19 cellular contexts compared by ENCODE assay signal in genomic region chr3:193962986-193963683, GRCh38.
DNase-seq lines count a peak whose midpoint lies in the region; ATAC-seq and TF ChIP-seq lines count a peak whose summit lies in the region.
"Had no signal": no experiment of that assay in that cellular context is flagged by ENCODE, and none has a peak within 500 bp of the region (broad histone marks: within the 10 kb centered on the region; RNA-seq: fewer than 3 reads in every experiment).

No MANE protein-coding gene starts in this region.

- H3K36me3 Mint-ChIP-seq in activated CD4-positive, alpha-beta T cell treated with anti-CD3 and anti-CD28 coated beads for 36 hours (ENCODE audit: low read depth) = no peaks in the 10 kb centered on the region
- no peaks in the 10 kb centered on the region for H3K36me3 Mint-ChIP-seq in activated CD4-positive, alpha-beta T cell treated with anti-CD3 and anti-CD28 coated beads, Interleukin-2, amount 10 ng/mL, durations not matched to agents 7 days and 5 days (ENCODE audit: low read depth)
- no peaks in the 10 kb centered on the region for H3K36me3 Mint-ChIP-seq in GM23338 (ENCODE audit: low read depth)
- H3K36me3 Mint-ChIP-seq in activated CD4-positive, alpha-beta memory T cell treated with anti-CD3 and anti-CD28 coated beads for 36 hours = no peaks in the 10 kb centered on the region
- H3K36me3 Mint-ChIP-seq: activated naive CD8-positive, alpha-beta T cell had no signal

- H3K27me3 ChIP-seq in GM23338 (ENCODE audit: insufficient read depth) (peaks cover 73% of the 10 kb centered on the region), PC-9 (ENCODE audit: insufficient read depth, low read depth) (no peaks in the 10 kb centered on the region)
- H3K27me3 ChIP-seq: upper lobe of left lung had no signal

- H3K4me3 ChIP-seq in GM23338 (no peak overlapping the region), PC-9 (no peak overlapping the region)
- H3K4me3 ChIP-seq: upper lobe of left lung had no signal

- 0 out of 2 replicates have a peak overlapping the region, but pooled peaks have one; percentile 38 for H3K4me2 ChIP-seq in GM23338
- no peak overlapping the region for H3K4me2 ChIP-seq in PC-9

- no peaks in the 10 kb centered on the region for H3F3A ChIP-seq in GM23338 (replicated peaks; ENCODE audit: low read depth)
- no peaks in the 10 kb centered on the region for H3F3A ChIP-seq in PC-9 (ENCODE audit: insufficient read depth, low read depth)

- no peaks in the 10 kb centered on the region for H3K9me3 ChIP-seq in PC-9 (ENCODE audit: insufficient read depth, low read depth)
- H3K9me3 ChIP-seq: upper lobe of left lung had no signal

- no peak overlapping the region for H3K27ac ChIP-seq in GM23338 (ENCODE audit: low read depth)
- H3K27ac ChIP-seq in PC-9 = no peak overlapping the region
- H3K27ac ChIP-seq: C4-2B, upper lobe of left lung had no signal

- no peaks in the 10 kb centered on the region for H3K79me2 ChIP-seq in GM23338 (replicated peaks; ENCODE audit: insufficient read depth)
- no peaks in the 10 kb centered on the region for H3K79me2 ChIP-seq in PC-9 (ENCODE audit: low read depth)

- 0 out of 2 replicates have a peak, but pooled peaks cover under 1% of the 10 kb centered on the region for H3K4me1 ChIP-seq in GM23338 (ENCODE audit: insufficient read depth)
- no peaks in the 10 kb centered on the region for H3K4me1 ChIP-seq in PC-9 (replicated peaks; ENCODE audit: insufficient read depth)
- H3K4me1 ChIP-seq: upper lobe of left lung had no signal

- H2AFZ ChIP-seq in GM23338 (no peak overlapping the region), PC-9 (no peak overlapping the region)

- peak; percentile 23 for DNase-seq in activated CD4-positive, alpha-beta T cell treated with anti-CD3 and anti-CD28 coated beads for 36 hours
- no peak for DNase-seq in activated CD4-positive, alpha-beta T cell treated with anti-CD3 and anti-CD28 coated beads, Interleukin-2, amount 10 ng/mL, durations not matched to agents 7 days and 5 days
- DNase-seq in GM23338 (ENCODE audit: low spot score) (no peak), iris pigment epithelial cell (ENCODE audit: low read depth) (peak; percentile 37), nucleus accumbens (lab: John Stamatoyannopoulos, UW) (no peak), PC-9 (no peak), NCI-H2107 (lab: John Stamatoyannopoulos, UW) (no peak)
- peak; percentile 54 for DNase-seq in activated CD4-positive, alpha-beta memory T cell treated with anti-CD3 and anti-CD28 coated beads for 36 hours
- DNase-seq: 8988T; activated CD4-positive, alpha-beta T cell treated with anti-CD3 and anti-CD28 coated beads, Interleukin-2, amount 50 U/mL, for 1 hour; caudate nucleus; DND-41; hypothalamus; left cardiac atrium; NK-92 treated with Interleukin-12 subunit alpha and Interleukin-12 subunit beta, amount 100 ng/mL, for 24 hours; SHP77; upper lobe of left lung had no signal

- H4K20me1 ChIP-seq in GM23338 (replicated peaks; ENCODE audit: insufficient read depth) (no peaks in the 10 kb centered on the region), PC-9 (ENCODE audit: insufficient read depth) (no peaks in the 10 kb centered on the region)

- POLR2A ChIA-PET in activated CD4-positive, alpha-beta T cell treated with anti-CD3 and anti-CD28 coated beads for 36 hours (lab: Charles Lee) = interaction anchor here (0.7 kb wide), 1 partner anchor 292 kb away, joined by 3 read pairs; no protein-coding TSS in a partner anchor
- POLR2A ChIA-PET in activated CD4-positive, alpha-beta T cell treated with anti-CD3 and anti-CD28 coated beads, Interleukin-2, amount 10 ng/mL, durations not matched to agents 7 days and 5 days (lab: Charles Lee) = no interaction called here
- POLR2A ChIA-PET in activated CD4-positive, alpha-beta memory T cell treated with anti-CD3 and anti-CD28 coated beads for 36 hours (lab: Charles Lee) = no interaction called here
- POLR2A ChIA-PET in PC-9 (lab: Charles Lee; ENCODE audit: unreplicated experiment) = no interaction called here

- H3K27me3 Mint-ChIP-seq in activated CD4-positive, alpha-beta T cell treated with anti-CD3 and anti-CD28 coated beads for 36 hours = peaks cover 38% of the 10 kb centered on the region
- H3K27me3 Mint-ChIP-seq in activated CD4-positive, alpha-beta T cell treated with anti-CD3 and anti-CD28 coated beads, Interleukin-2, amount 10 ng/mL, durations not matched to agents 7 days and 5 days = peaks cover 43% of the 10 kb centered on the region
- H3K27me3 Mint-ChIP-seq in GM23338 (ENCODE audit: insufficient read depth, low read depth, poor library complexity) = peaks cover 24% of the 10 kb centered on the region
- peaks cover 49% of the 10 kb centered on the region for H3K27me3 Mint-ChIP-seq in activated CD4-positive, alpha-beta memory T cell treated with anti-CD3 and anti-CD28 coated beads for 36 hours

- no peak overlapping the region for H3K4me3 Mint-ChIP-seq in activated CD4-positive, alpha-beta T cell treated with anti-CD3 and anti-CD28 coated beads for 36 hours
- no peak overlapping the region for H3K4me3 Mint-ChIP-seq in activated CD4-positive, alpha-beta T cell treated with anti-CD3 and anti-CD28 coated beads, Interleukin-2, amount 10 ng/mL, durations not matched to agents 7 days and 5 days
- no peak overlapping the region for H3K4me3 Mint-ChIP-seq in GM23338
- no peak overlapping the region for H3K4me3 Mint-ChIP-seq in activated CD4-positive, alpha-beta memory T cell treated with anti-CD3 and anti-CD28 coated beads for 36 hours
- H3K4me3 Mint-ChIP-seq: activated naive CD8-positive, alpha-beta T cell had no signal

- CTCF ChIA-PET in activated CD4-positive, alpha-beta T cell treated with anti-CD3 and anti-CD28 coated beads for 36 hours (lab: Charles Lee) = no interaction called here
- CTCF ChIA-PET in activated CD4-positive, alpha-beta T cell treated with anti-CD3 and anti-CD28 coated beads, Interleukin-2, amount 10 ng/mL, durations not matched to agents 7 days and 5 days (lab: Charles Lee) = interaction anchor here (0.7 to 0.9 kb wide), 2 partner anchors 320 to 353 kb away, joined by 3 to 4 read pairs; no protein-coding TSS in a partner anchor
- CTCF ChIA-PET in activated CD4-positive, alpha-beta memory T cell treated with anti-CD3 and anti-CD28 coated beads for 36 hours (lab: Charles Lee) = no interaction called here
- CTCF ChIA-PET in PC-9 (lab: Charles Lee) = no interaction called here

- TF ChIP-seq CTCF in GM23338 (conservative IDR thresholded peaks at IDR 0.05; ENCODE audit: low read depth in 2 of 2) (no peak), PC-9 (conservative IDR thresholded peaks at IDR 0.05) (no peak)

- no peaks in the 10 kb centered on the region for H3K9me3 Mint-ChIP-seq in activated CD4-positive, alpha-beta T cell treated with anti-CD3 and anti-CD28 coated beads for 36 hours (ENCODE audit: low read depth)
- no peaks in the 10 kb centered on the region for H3K9me3 Mint-ChIP-seq in activated CD4-positive, alpha-beta T cell treated with anti-CD3 and anti-CD28 coated beads, Interleukin-2, amount 10 ng/mL, durations not matched to agents 7 days and 5 days
- H3K9me3 Mint-ChIP-seq in GM23338 = no peaks in the 10 kb centered on the region; the same call in 2 of the 3 replicates
- H3K9me3 Mint-ChIP-seq in activated CD4-positive, alpha-beta memory T cell treated with anti-CD3 and anti-CD28 coated beads for 36 hours = no peaks in the 10 kb centered on the region

- ATAC-seq in activated CD4-positive, alpha-beta T cell treated with anti-CD3 and anti-CD28 coated beads for 36 hours = peak; percentile 55
- ATAC-seq in GM23338 = peak; percentile 31; the same call in 2 of the 3 replicates

- peaks cover 20% of the 10 kb centered on the region for H3K4me1 Mint-ChIP-seq in activated CD4-positive, alpha-beta T cell treated with anti-CD3 and anti-CD28 coated beads for 36 hours
- H3K4me1 Mint-ChIP-seq in activated CD4-positive, alpha-beta T cell treated with anti-CD3 and anti-CD28 coated beads, Interleukin-2, amount 10 ng/mL, durations not matched to agents 7 days and 5 days = peaks cover 10% of the 10 kb centered on the region
- H3K4me1 Mint-ChIP-seq in GM23338 = peaks cover 15% of the 10 kb centered on the region
- peaks cover 26% of the 10 kb centered on the region for H3K4me1 Mint-ChIP-seq in activated CD4-positive, alpha-beta memory T cell treated with anti-CD3 and anti-CD28 coated beads for 36 hours (ENCODE audit: low read depth)

- intact Hi-C loops in activated CD4-positive, alpha-beta T cell treated with anti-CD3 and anti-CD28 coated beads for 36 hours (cut with DNase I, micrococcal nuclease) = loop anchor here in 1 of 2 experiments (5.0 kb wide), 1 partner anchor 344 kb away; no protein-coding TSS in a partner anchor
- intact Hi-C loops in activated CD4-positive, alpha-beta memory T cell treated with anti-CD3 and anti-CD28 coated beads for 36 hours (cut with micrococcal nuclease) = loop anchor here (1.0 to 10.0 kb wide), 5 partner anchors 8 to 1068 kb away; no protein-coding TSS in a partner anchor
- intact Hi-C loops in PC-9 (cut with micrococcal nuclease; ENCODE audit: unreplicated experiment) = no loop called here

- H3K27ac Mint-ChIP-seq in activated CD4-positive, alpha-beta T cell treated with anti-CD3 and anti-CD28 coated beads for 36 hours = peak overlapping the region; percentile 32
- no peak overlapping the region for H3K27ac Mint-ChIP-seq in activated CD4-positive, alpha-beta T cell treated with anti-CD3 and anti-CD28 coated beads, Interleukin-2, amount 10 ng/mL, durations not matched to agents 7 days and 5 days
- no peak overlapping the region for H3K27ac Mint-ChIP-seq in GM23338
- H3K27ac Mint-ChIP-seq in activated CD4-positive, alpha-beta memory T cell treated with anti-CD3 and anti-CD28 coated beads for 36 hours = peak overlapping the region; percentile 82
- H3K27ac Mint-ChIP-seq: activated naive CD8-positive, alpha-beta T cell had no signal

- H3K9me2 ChIP-seq in GM23338 (ENCODE audit: insufficient read depth) (no peaks in the 10 kb centered on the region), PC-9 (ENCODE audit: insufficient read depth) (no peaks in the 10 kb centered on the region)

- BruUV-seq in PC-9 (replicated peaks; lab: Mats Ljungman, UMichigan) = no TSS peak

- H3K36me3 ChIP-seq in GM23338 (ENCODE audit: insufficient read depth) (no peaks in the 10 kb centered on the region), PC-9 (ENCODE audit: low read depth) (no peaks in the 10 kb centered on the region)
- H3K36me3 ChIP-seq: upper lobe of left lung had no signal

TF ChIP-seq in GM23338, 12 proteins besides CTCF, POLR2A, EP300 and RAD21:
- TF ChIP-seq STAT1 (IDR thresholded peaks at IDR 0.05; ENCODE audit: unreplicated experiment) = no peak
- 0 out of 2 replicates have a peak, but pooled peaks have one; percentile 38 for TF ChIP-seq NANOG (IDR thresholded peaks at IDR 0.05; ENCODE audit: borderline replicate concordance)

Comparison
In these comparisons a context has a peak if more than half of its experiments do, and no peak if none do; other contexts are left out.
1. DNase-seq: peak in activated CD4-positive, alpha-beta T cell treated with anti-CD3 and anti-CD28 coated beads for 36 hours (single experiment), activated CD4-positive, alpha-beta memory T cell treated with anti-CD3 and anti-CD28 coated beads for 36 hours (single experiment) and iris pigment epithelial cell (single experiment); none in activated CD4-positive, alpha-beta T cell treated with anti-CD3 and anti-CD28 coated beads, Interleukin-2, amount 10 ng/mL, durations not matched to agents 7 days and 5 days (single experiment), GM23338 (single experiment), nucleus accumbens (0 of 56), PC-9 (0 of 2) and NCI-H2107 (single experiment).
2. H3K27ac Mint-ChIP-seq: peak in activated CD4-positive, alpha-beta T cell treated with anti-CD3 and anti-CD28 coated beads for 36 hours (single experiment) and activated CD4-positive, alpha-beta memory T cell treated with anti-CD3 and anti-CD28 coated beads for 36 hours (single experiment); none in activated CD4-positive, alpha-beta T cell treated with anti-CD3 and anti-CD28 coated beads, Interleukin-2, amount 10 ng/mL, durations not matched to agents 7 days and 5 days (single experiment) and GM23338 (single experiment).